ENCODE assay signal across 27 cellular contexts in the genomic region with DNA sequence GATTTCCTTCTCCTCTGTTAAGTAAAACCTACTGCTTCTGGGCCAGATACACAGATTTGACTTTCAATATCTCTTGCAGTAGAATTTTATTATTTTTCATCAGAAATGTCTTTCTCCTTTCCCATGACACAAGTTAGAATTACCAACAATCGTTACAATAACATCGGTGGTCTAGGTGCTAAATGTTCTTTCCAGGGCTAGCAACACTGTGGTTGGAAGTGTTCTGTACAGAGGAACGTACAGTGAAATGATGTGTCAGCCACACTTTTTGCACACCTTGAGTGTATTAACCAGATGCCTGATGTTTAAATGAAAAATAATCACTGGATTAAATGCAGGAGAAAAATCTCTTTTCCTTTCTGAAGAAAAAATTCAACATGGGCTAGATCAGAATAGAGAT. TPM values are rescaled to one million over a fixed set of nuclear protein-coding genes. Genes with fewer than 3 reads are reported as not detected.
"Had no signal": no experiment of that assay in that cellular context is flagged by ENCODE, and none has a peak within 500 bp of the region (broad histone marks: within the 10 kb centered on the region; RNA-seq: fewer than 3 reads in every experiment).

No MANE protein-coding gene starts in this region.

- H3K4me3 Mint-ChIP-seq: activated CD4-positive, alpha-beta memory T cell treated with anti-CD3 and anti-CD28 coated beads, Interleukin-2, amount 10 ng/mL, durations not matched to agents 7 days and 5 days; activated CD4-positive, alpha-beta T cell treated with anti-CD3 and anti-CD28 coated beads for 36 hours; activated naive CD4-positive, alpha-beta T cell treated with anti-CD3 and anti-CD28 coated beads, Interleukin-2, amount 50 U/mL, for 24 hours had no signal

- H3K9me3 ChIP-seq: breast epithelium, MG63, SK-N-SH had no signal

- H3K4me1 ChIP-seq: breast epithelium had no signal

- H3K36me3 ChIP-seq: breast epithelium, MG63, WERI-Rb-1 had no signal

- H3K36me3 Mint-ChIP-seq: activated naive CD4-positive, alpha-beta T cell treated with anti-CD3 and anti-CD28 coated beads, Interleukin-2, amount 50 U/mL, for 24 hours had no signal

- H3K27me3 ChIP-seq: breast epithelium, MG63 had no signal

- H3K4me3 ChIP-seq: breast epithelium, MG63 had no signal

- H3K27ac Mint-ChIP-seq: activated CD4-positive, alpha-beta memory T cell treated with anti-CD3 and anti-CD28 coated beads, Interleukin-2, amount 10 ng/mL, durations not matched to agents 7 days and 5 days; activated CD4-positive, alpha-beta T cell treated with anti-CD3 and anti-CD28 coated beads for 36 hours; activated naive CD4-positive, alpha-beta T cell treated with anti-CD3 and anti-CD28 coated beads, Interleukin-2, amount 50 U/mL, for 24 hours; activated T-helper 2 cell treated with anti-CD3 and anti-CD28 coated beads, Interferon-gamma antibody, Interleukin-2, Interleukin-4, amounts not matched to agents 10 μg/mL and 5 μg/mL and 100 μg/mL, durations not matched to agents 14 hours and 24 hours and 36 hours had no signal

- H3K27ac ChIP-seq: breast epithelium, WERI-Rb-1 had no signal

- ATAC-seq: activated CD4-positive, alpha-beta T cell treated with anti-CD3 and anti-CD28 coated beads for 36 hours; Panc1; Right ventricle myocardium inferior had no signal

- DNase-seq: activated CD4-positive, alpha-beta memory T cell treated with anti-CD3 and anti-CD28 coated beads, Interleukin-2, amount 10 ng/mL, durations not matched to agents 7 days and 5 days; activated CD4-positive, alpha-beta T cell treated with anti-CD3 and anti-CD28 coated beads for 36 hours; activated CD4-positive, alpha-beta T cell treated with anti-CD3 and anti-CD28 coated beads, Interleukin-2, amount 50 U/mL, for 1 hour; activated naive CD4-positive, alpha-beta T cell; activated T-cell treated with anti-CD3 and anti-CD28 coated beads, Interleukin-2, amount 50 U/mL, for 48 hours; aorta; MG63; MV-4-11; NCI-H1092 treated with DMSO at 0.1 percent for 48 hours; NCI-H1417 treated with DMSO at 0.1 percent for 48 hours; NCI-H1694; NCI-H2107; NCI-H2171 treated with DMSO at 0.1 percent for 48 hours; NCI-H226; NCI-H69; NK-92 treated with Interleukin-12 subunit alpha and Interleukin-12 subunit beta, amount 100 ng/mL, for 24 hours; OCI-M1; RPMI8226; SK-N-SH; T-helper 1 cell; WERI-Rb-1 had no signal

- H3K9me3 Mint-ChIP-seq: activated CD4-positive, alpha-beta memory T cell treated with anti-CD3 and anti-CD28 coated beads, Interleukin-2, amount 10 ng/mL, durations not matched to agents 7 days and 5 days; activated naive CD4-positive, alpha-beta T cell treated with anti-CD3 and anti-CD28 coated beads, Interleukin-2, amount 50 U/mL, for 24 hours had no signal

- H3K4me1 Mint-ChIP-seq: activated CD4-positive, alpha-beta memory T cell treated with anti-CD3 and anti-CD28 coated beads, Interleukin-2, amount 10 ng/mL, durations not matched to agents 7 days and 5 days; activated CD4-positive, alpha-beta T cell treated with anti-CD3 and anti-CD28 coated beads for 36 hours had no signal

RNA-seq across cellular contexts. Expression of gene KLRD1, which starts 27.7 kb away (rescaled TPM):
- total RNA-seq: NCI-H460 had no signal
- polyA plus RNA-seq: SK-N-SH had no signal
